19 cellular contexts compared by ENCODE assay signal in the genomic region with DNA sequence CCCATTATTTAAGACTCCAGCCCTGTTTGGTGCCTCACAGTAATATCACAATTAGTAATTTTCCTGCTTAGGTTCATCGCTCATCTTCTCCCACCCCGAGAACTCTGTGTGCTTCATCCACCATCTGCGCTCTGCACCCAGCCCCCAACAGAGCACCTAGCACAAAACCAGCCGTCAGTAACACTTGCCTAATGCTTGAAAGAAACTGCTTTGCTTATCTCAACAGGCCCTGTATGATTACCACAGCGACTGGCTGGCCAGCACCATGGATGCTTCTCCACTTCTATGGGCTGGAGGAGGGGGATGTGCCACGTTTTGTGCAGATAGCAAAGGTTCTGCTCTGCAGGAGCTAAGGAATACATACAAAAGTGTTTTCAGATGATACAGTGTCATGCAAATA.
"Had no signal": no experiment of that assay in that cellular context is flagged by ENCODE, and none has a peak within 500 bp of the region (broad histone marks: within the 10 kb centered on the region; RNA-seq: fewer than 3 reads in every experiment).

No MANE protein-coding gene starts in this region.

- ATAC-seq: left lung; naive thymus-derived CD4-positive, alpha-beta T cell; psoas muscle; stimulated activated naive B cell treated with anti-CD40 and anti-IgM and Interleukin-4, amounts not matched to agents 10 μg/mL and 1 μg/mL and 100 μg/mL, for 72 hours had no signal

- H3K36me3 ChIP-seq: left lung, neutrophil, sigmoid colon, stomach, thoracic aorta, transverse colon had no signal

- H3K27me3 ChIP-seq: neutrophil, sigmoid colon, stomach, transverse colon had no signal

- DNase-seq: dermis blood vessel endothelial cell; foreskin melanocyte; head of caudate nucleus; islet precursor cell; left lung; naive thymus-derived CD4-positive, alpha-beta T cell; psoas muscle; retina; sigmoid colon; stimulated activated CD4-positive, alpha-beta T cell treated with anti-CD3 and anti-CD28 coated beads, Interleukin-2, amount 100 ng/mL, for 24 hours; stimulated activated CD4-positive, alpha-beta T cell treated with anti-CD3 and anti-CD28 coated beads, Interleukin-4, amount 100 ng/mL, for 4 hours; stimulated activated naive B cell treated with anti-CD40 and anti-IgM and Interleukin-4, amounts not matched to agents 10 μg/mL and 1 μg/mL and 100 μg/mL, for 72 hours; stomach; substantia nigra; transverse colon had no signal

- H3K9me3 ChIP-seq: left lung, neutrophil, psoas muscle, sigmoid colon, stomach, thoracic aorta, transverse colon had no signal

- H3K4me3 ChIP-seq: left lung, lung, psoas muscle, sigmoid colon, skin epidermis, stomach, thoracic aorta, transverse colon had no signal

- H3K27ac ChIP-seq: left lung, neutrophil, psoas muscle, sigmoid colon, skin epidermis, stomach, thoracic aorta, transverse colon had no signal

- H3K4me1 ChIP-seq: left lung, psoas muscle had no signal
